1 cellular context compared by ENCODE assay signal in the genomic region with DNA sequence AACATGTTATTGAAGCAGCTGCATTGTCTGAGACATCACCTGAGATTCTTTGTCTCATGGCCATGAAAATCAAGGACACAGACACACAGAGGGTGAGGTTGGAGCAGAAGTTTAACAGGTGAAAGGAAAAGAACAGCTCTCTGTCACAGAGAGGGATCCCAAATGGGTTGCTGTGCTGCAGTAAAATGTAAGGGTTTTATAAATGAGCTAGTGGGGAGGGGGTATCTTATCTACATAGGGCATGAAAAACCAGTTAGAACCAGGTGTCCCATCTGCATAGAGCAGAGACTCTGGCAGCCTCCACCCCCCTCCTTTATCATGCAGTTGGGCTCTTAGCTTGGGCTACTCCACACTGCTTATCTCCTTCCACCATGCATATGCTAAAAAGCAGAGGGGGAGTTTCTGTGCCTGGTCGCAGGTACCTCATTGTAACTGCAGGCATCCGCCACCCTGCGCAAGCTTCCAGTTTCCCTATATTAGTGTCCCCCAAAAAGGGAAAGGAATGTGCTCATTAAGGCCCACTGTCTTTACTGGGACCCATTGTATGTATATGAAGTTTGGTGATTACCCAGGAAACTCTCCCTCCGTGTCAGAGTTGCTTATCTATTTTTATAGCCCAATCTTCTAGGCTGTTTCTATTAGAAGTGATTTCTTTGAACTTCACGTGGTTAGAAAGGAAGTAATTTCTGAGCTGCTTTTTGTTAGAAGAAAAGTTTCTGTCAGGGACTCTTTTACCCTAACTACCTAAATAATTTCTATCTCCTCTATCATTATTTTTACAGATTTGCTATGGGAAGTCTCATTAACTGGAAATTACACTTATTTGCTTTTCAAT.
TF ChIP-seq lines count a peak whose summit lies in the region.

No MANE protein-coding gene starts in this region.

TF ChIP-seq in WTC11, 78 proteins besides CTCF, POLR2A, EP300 and RAD21:
- peak; percentile 39; the same call in 1 of the 2 replicates for TF ChIP-seq ZNF232 (CRISPR knock-in tag; IDR thresholded peaks at IDR 0.05)
- 0 out of 2 replicates have a peak, but pooled peaks have one; percentile 47 for TF ChIP-seq SP1 (CRISPR knock-in tag; conservative IDR thresholded peaks at IDR 0.05)
- no peak for TF ChIP-seq JAZF1 (CRISPR knock-in tag; IDR thresholded peaks at IDR 0.05)
- TF ChIP-seq, protein P1, sequence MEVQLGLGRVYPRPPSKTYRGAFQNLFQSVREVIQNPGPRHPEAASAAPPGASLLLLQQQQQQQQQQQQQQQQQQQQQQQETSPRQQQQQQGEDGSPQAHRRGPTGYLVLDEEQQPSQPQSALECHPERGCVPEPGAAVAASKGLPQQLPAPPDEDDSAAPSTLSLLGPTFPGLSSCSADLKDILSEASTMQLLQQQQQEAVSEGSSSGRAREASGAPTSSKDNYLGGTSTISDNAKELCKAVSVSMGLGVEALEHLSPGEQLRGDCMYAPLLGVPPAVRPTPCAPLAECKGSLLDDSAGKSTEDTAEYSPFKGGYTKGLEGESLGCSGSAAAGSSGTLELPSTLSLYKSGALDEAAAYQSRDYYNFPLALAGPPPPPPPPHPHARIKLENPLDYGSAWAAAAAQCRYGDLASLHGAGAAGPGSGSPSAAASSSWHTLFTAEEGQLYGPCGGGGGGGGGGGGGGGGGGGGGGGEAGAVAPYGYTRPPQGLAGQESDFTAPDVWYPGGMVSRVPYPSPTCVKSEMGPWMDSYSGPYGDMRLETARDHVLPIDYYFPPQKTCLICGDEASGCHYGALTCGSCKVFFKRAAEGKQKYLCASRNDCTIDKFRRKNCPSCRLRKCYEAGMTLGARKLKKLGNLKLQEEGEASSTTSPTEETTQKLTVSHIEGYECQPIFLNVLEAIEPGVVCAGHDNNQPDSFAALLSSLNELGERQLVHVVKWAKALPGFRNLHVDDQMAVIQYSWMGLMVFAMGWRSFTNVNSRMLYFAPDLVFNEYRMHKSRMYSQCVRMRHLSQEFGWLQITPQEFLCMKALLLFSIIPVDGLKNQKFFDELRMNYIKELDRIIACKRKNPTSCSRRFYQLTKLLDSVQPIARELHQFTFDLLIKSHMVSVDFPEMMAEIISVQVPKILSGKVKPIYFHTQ (CRISPR knock-in tag; IDR thresholded peaks at IDR 0.05): no peak
- TF ChIP-seq OVOL2 (CRISPR knock-in tag; IDR thresholded peaks at IDR 0.05; ENCODE audit: borderline replicate concordance): no peak
- TF ChIP-seq, protein P2, sequence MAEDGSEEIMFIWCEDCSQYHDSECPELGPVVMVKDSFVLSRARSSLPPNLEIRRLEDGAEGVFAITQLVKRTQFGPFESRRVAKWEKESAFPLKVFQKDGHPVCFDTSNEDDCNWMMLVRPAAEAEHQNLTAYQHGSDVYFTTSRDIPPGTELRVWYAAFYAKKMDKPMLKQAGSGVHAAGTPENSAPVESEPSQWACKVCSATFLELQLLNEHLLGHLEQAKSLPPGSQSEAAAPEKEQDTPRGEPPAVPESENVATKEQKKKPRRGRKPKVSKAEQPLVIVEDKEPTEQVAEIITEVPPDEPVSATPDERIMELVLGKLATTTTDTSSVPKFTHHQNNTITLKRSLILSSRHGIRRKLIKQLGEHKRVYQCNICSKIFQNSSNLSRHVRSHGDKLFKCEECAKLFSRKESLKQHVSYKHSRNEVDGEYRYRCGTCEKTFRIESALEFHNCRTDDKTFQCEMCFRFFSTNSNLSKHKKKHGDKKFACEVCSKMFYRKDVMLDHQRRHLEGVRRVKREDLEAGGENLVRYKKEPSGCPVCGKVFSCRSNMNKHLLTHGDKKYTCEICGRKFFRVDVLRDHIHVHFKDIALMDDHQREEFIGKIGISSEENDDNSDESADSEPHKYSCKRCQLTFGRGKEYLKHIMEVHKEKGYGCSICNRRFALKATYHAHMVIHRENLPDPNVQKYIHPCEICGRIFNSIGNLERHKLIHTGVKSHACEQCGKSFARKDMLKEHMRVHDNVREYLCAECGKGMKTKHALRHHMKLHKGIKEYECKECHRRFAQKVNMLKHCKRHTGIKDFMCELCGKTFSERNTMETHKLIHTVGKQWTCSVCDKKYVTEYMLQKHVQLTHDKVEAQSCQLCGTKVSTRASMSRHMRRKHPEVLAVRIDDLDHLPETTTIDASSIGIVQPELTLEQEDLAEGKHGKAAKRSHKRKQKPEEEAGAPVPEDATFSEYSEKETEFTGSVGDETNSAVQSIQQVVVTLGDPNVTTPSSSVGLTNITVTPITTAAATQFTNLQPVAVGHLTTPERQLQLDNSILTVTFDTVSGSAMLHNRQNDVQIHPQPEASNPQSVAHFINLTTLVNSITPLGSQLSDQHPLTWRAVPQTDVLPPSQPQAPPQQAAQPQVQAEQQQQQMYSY (CRISPR knock-in tag; IDR thresholded peaks at IDR 0.05): peak; percentile 53; the same call in 1 of the 2 replicates
